27 cellular contexts compared by ENCODE assay signal in the genomic region with DNA sequence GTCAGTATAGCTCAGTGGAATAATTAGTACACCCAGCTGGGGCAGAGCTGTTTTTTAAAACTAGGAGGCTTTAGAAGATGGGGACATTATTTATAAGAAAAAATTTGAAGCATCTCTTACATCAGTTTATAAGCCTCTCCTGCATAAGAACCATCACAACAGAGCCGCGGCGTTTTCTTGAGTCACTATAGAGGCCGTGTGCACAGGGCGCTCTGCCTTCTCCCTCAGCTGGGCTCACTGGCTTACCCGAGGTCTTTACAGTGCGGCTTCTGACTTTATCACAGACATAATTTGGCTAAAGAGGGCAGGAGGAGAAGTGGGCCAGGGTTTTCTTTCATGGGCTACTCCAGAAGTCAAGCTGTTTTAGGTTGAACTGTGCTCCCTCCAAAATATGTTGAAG.
DNase-seq lines count a peak whose midpoint lies in the region; ATAC-seq and TF ChIP-seq lines count a peak whose summit lies in the region.
"Had no signal": no experiment of that assay in that cellular context is flagged by ENCODE, and none has a peak within 500 bp of the region (broad histone marks: within the 10 kb centered on the region; RNA-seq: fewer than 3 reads in every experiment).

No MANE protein-coding gene starts in this region.

- DNase-seq in HT-29 (ENCODE audit: low spot score) = peak; percentile 52
- DNase-seq in body of pancreas = peak in 2 of 4 donors; percentile 18 to 37
- DNase-seq in sigmoid colon = no peak
- no peak for DNase-seq in Peyer's patch
- DNase-seq: CD8-positive, alpha-beta memory T cell; DMS 273 treated with DMSO at 0.1 percent for 48 hours; DMS79; EL; GDM1; Kasumi-1; NCI-H1092 treated with DMSO at 0.1 percent for 48 hours; NCI-H1436 treated with DMSO at 0.1 percent for 48 hours; NCI-H187 treated with DMSO at 0.1 percent for 48 hours; NCI-H2171 treated with DMSO at 0.1 percent for 48 hours; NCI-H524 treated with DMSO at 0.1 percent for 48 hours; NCI-H774; SHP77 had no signal

- H3K27ac ChIP-seq in body of pancreas = peak overlapping the region; percentile 72 to 84 (median 78)
- peak overlapping the region in 3 of 4 donors; percentile 22 to 80 (median 72) for H3K27ac ChIP-seq in sigmoid colon
- no peak overlapping the region for H3K27ac ChIP-seq in Peyer's patch
- H3K27ac ChIP-seq: A549, HL-60, RWPE1 had no signal

- H3K27ac Mint-ChIP-seq in nephron = peak overlapping the region; percentile 30 to 92 (median 49)
- H3K27ac Mint-ChIP-seq: CD14-positive monocyte; CD8-positive, alpha-beta memory T cell had no signal

- H3K4me1 Mint-ChIP-seq in nephron = peaks cover 65% of the 10 kb centered on the region
- H3K4me1 Mint-ChIP-seq: CD14-positive monocyte; CD8-positive, alpha-beta memory T cell had no signal

- H3K27me3 Mint-ChIP-seq in nephron (ENCODE audit: low read depth) = no peaks in the 10 kb centered on the region

- H3K4me3 Mint-ChIP-seq in nephron = no peak overlapping the region
- H3K4me3 Mint-ChIP-seq: CD14-positive monocyte; CD8-positive, alpha-beta memory T cell had no signal

- no peak for ATAC-seq in body of pancreas
- ATAC-seq in HG03521 (IDR thresholded peaks at IDR 0.05; ENCODE audit: unreplicated experiment) = no peak
- no peak for ATAC-seq in GM21390 (IDR thresholded peaks at IDR 0.05; ENCODE audit: unreplicated experiment)
- ATAC-seq: A549, GM12878, HCT116, K562 had no signal

- 69 to 91% methylated on average over 7 of the region's 7 CpGs for WGBS in body of pancreas, 2 donors
- WGBS in sigmoid colon, 2 donors = 82 to 86% methylated on average over 7 of the region's 7 CpGs

- H3K36me3 ChIP-seq in body of pancreas (replicated peaks in 1 of 2; ENCODE audit: insufficient read depth in 1 of 2, low read depth in 2 of 2) (no peaks in the 10 kb centered on the region), sigmoid colon (no peaks in the 10 kb centered on the region), Peyer's patch (no peaks in the 10 kb centered on the region)

- intact Hi-C loops in body of pancreas (cut with DNase I) = no loop called here
- intact Hi-C loops in sigmoid colon (cut with DNase I) = loop anchor here (5.0 kb wide), 1 partner anchor 120 kb away; no protein-coding TSS in a partner anchor

- H3K9me3 Mint-ChIP-seq in nephron = no peaks in the 10 kb centered on the region

- TF ChIP-seq CTCF in body of pancreas (IDR thresholded peaks at IDR 0.05) (no peak), nephron (IDR thresholded peaks at IDR 0.05; ENCODE audit: unreplicated experiment in 3 of 3) (no peak), sigmoid colon (IDR thresholded peaks at IDR 0.05) (no peak), Peyer's patch (IDR thresholded peaks at IDR 0.05) (no peak)

- no peaks in the 10 kb centered on the region for H3K9me3 ChIP-seq in body of pancreas
- H3K9me3 ChIP-seq in sigmoid colon = no peaks in the 10 kb centered on the region
- H3K9me3 ChIP-seq in Peyer's patch = no peaks in the 10 kb centered on the region
- H3K9me3 ChIP-seq: A549 had no signal

- H3K4me3 ChIP-seq in body of pancreas (no peak overlapping the region), sigmoid colon (no peak overlapping the region), Peyer's patch (no peak overlapping the region)
- H3K4me3 ChIP-seq: A549, GM12878, K562 had no signal

- H3K27me3 ChIP-seq in body of pancreas = no peaks in the 10 kb centered on the region
- no peaks in the 10 kb centered on the region for H3K27me3 ChIP-seq in sigmoid colon
- H3K27me3 ChIP-seq in Peyer's patch = no peaks in the 10 kb centered on the region

- peaks cover 35% of the 10 kb centered on the region for H3K36me3 Mint-ChIP-seq in nephron (ENCODE audit: low read depth)
- H3K36me3 Mint-ChIP-seq: CD14-positive monocyte; CD8-positive, alpha-beta memory T cell had no signal

- TF ChIP-seq POLR2A in body of pancreas (IDR thresholded peaks at IDR 0.05) (no peak), sigmoid colon (IDR thresholded peaks at IDR 0.05) (no peak), Peyer's patch (IDR thresholded peaks at IDR 0.05) (no peak)

- TF ChIP-seq EP300 in sigmoid colon (IDR thresholded peaks at IDR 0.05) = no peak

- H3K4me1 ChIP-seq in body of pancreas (peaks cover 61% of the 10 kb centered on the region), sigmoid colon (peaks cover 0 to 46% (median 29%) of the 10 kb centered on the region in 4 donors), Peyer's patch (peaks cover 0 to 22% (median 0%) of the 10 kb centered on the region in 4 donors)

Comparison
In these comparisons a context has a peak if more than half of its experiments do, and no peak if none do; other contexts are left out.
1. H3K27ac ChIP-seq: peak in body of pancreas (4 of 4) and sigmoid colon (3 of 4); none in Peyer's patch (0 of 4).